In genomic region chr19:48633148-48634035, GRCh38 we compare ENCODE assay signal across 8 cellular contexts. TPM values are rescaled to one million over a fixed set of nuclear protein-coding genes. Genes with fewer than 3 reads are reported as not detected.
DNase-seq lines count a peak whose midpoint lies in the region; ATAC-seq, FAIRE-seq and TF ChIP-seq lines count a peak whose summit lies in the region.

No MANE protein-coding gene starts in this region.

- no peak for TF ChIP-seq POLR2A in A549 (IDR thresholded peaks at IDR 0.05; ENCODE audit: low read length)

- POLR2A ChIA-PET in A549 (lab: Yijun Ruan, JAX), result interaction anchor here (0.5 to 1.5 kb wide), 5 partner anchors 9 to 77 kb away, joined by 3 to 18 read pairs (median 8); partner anchors contain the start of genes CA11, RPL18 and SPHK2

- TF ChIP-seq EP300 in A549 (IDR thresholded peaks at IDR 0.05), result no peak

- no peak for FAIRE-seq in A549 (lab: Jason Lieb, UNC)

- ATAC-seq in A549, result no peak
- no peak for ATAC-seq in central memory CD8-positive, alpha-beta T cell (replicated peaks; ENCODE audit: extremely low read depth, poor library complexity, severe bottlenecking)
- ATAC-seq in naive B cell (ENCODE audit: low read depth in 2 of 2), result no peak
- no peak for ATAC-seq in HG02763 (IDR thresholded peaks at IDR 0.05; ENCODE audit: unreplicated experiment)

- H3K4me1 Mint-ChIP-seq in central memory CD8-positive, alpha-beta T cell, result peaks cover 35% of the 10 kb centered on the region
- peaks cover 25 to 45% (median 39%) of the 10 kb centered on the region in 3 donors for H3K4me1 Mint-ChIP-seq in naive B cell

- no peak for TF ChIP-seq CTCF in A549 (IDR thresholded peaks at IDR 0.05)

- TF ChIP-seq RAD21 in A549 (conservative IDR thresholded peaks at IDR 0.05 in 1 of 2, IDR thresholded peaks at IDR 0.05 in 1 of 2), result no peak

- H3K27ac ChIP-seq in A549, result peak overlapping the region; percentile 86 to 92

- no peaks in the 10 kb centered on the region for H3K9me3 Mint-ChIP-seq in central memory CD8-positive, alpha-beta T cell
- H3K9me3 Mint-ChIP-seq in naive B cell, result peaks cover 0 to 2% (median 0%) of the 10 kb centered on the region in 7 donors

- CTCF ChIA-PET in A549 (lab: Yijun Ruan, JAX), result interaction anchor here (0.5 to 2.0 kb wide), 10 partner anchors 9 to 515 kb away, joined by 3 to 6 read pairs (median 3); partner anchors contain the start of genes CA11 and FAM83E

- no peaks in the 10 kb centered on the region for H3K27me3 Mint-ChIP-seq in central memory CD8-positive, alpha-beta T cell
- no peaks in the 10 kb centered on the region for H3K27me3 Mint-ChIP-seq in naive B cell

- peaks cover 37% of the 10 kb centered on the region for H3K36me3 Mint-ChIP-seq in central memory CD8-positive, alpha-beta T cell (ENCODE audit: insufficient read depth)
- H3K36me3 Mint-ChIP-seq in naive B cell, result peaks cover 0 to 11% of the 10 kb centered on the region in 2 donors

- H3K4me3 ChIP-seq in A549, result no peak overlapping the region
- H3K4me3 ChIP-seq in Jurkat, Clone E6-1 (ENCODE audit: low read length), result peak overlapping the region; percentile 64

- 79% methylated on average over 22 of the region's 22 CpGs for WGBS in A549 (ENCODE audit: missing lambda C conversion rate)

- peak overlapping the region; percentile 85 for H3K4me3 Mint-ChIP-seq in central memory CD8-positive, alpha-beta T cell
- peak overlapping the region in 6 of 8 donors; percentile 22 to 98 (median 86) for H3K4me3 Mint-ChIP-seq in naive B cell

- DNase-seq in A549 (ENCODE audit: low read depth in 1 of 2, low spot score in 1 of 2), result no peak
- no peak for DNase-seq in Jurkat, Clone E6-1 (ENCODE audit: low read depth, low spot score)
- DNase-seq in central memory CD8-positive, alpha-beta T cell (ENCODE audit: low spot score in 2 of 2), result no peak
- no peak for DNase-seq in naive B cell
- DNase-seq in AG20443 (ENCODE audit: low spot score), result no peak
- DNase-seq in cerebellum (ENCODE audit: low spot score), result no peak
- DNase-seq in NCI-H1092 treated with DMSO at 0.1 percent for 48 hours (lab: John Stamatoyannopoulos, UW), result no peak

- peak overlapping the region; percentile 100 for H3K4me2 ChIP-seq in A549

- H3K27ac Mint-ChIP-seq in central memory CD8-positive, alpha-beta T cell (ENCODE audit: low read depth), result peak overlapping the region; percentile 79
- H3K27ac Mint-ChIP-seq in naive B cell, result peak overlapping the region; percentile 18 to 96 (median 84)

- H3K9me3 ChIP-seq in A549, result no peaks in the 10 kb centered on the region

- H3K4me1 ChIP-seq in A549, result peaks cover 50% of the 10 kb centered on the region

TF ChIP-seq in A549, 52 proteins besides CTCF, POLR2A, EP300 and RAD21:
- TF ChIP-seq CHD2 (IDR thresholded peaks at IDR 0.05; ENCODE audit: low read length, partially characterized antibody), result no peak
- 0 out of 2 replicates have a peak, but pooled peaks have one; percentile 10 for TF ChIP-seq JUNB (IDR thresholded peaks at IDR 0.05)
- TF ChIP-seq RCOR1 (IDR thresholded peaks at IDR 0.05; ENCODE audit: low read depth, low read length), result no peak
- no peak for TF ChIP-seq TP53 (CRISPR knock-in tag; IDR thresholded peaks at IDR 0.05)
- TF ChIP-seq, protein P1, sequence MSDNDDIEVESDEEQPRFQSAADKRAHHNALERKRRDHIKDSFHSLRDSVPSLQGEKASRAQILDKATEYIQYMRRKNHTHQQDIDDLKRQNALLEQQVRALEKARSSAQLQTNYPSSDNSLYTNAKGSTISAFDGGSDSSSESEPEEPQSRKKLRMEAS (IDR thresholded peaks at IDR 0.05), result no peak
TF ChIP-seq in A549: peak in this region for 1.

RNA-seq across cellular contexts. Expression of gene DBP, which starts 3.8 kb away (rescaled TPM):
- polyA plus RNA-seq in A549 (2011; rRNA removed) (1.8 and 2.5 TPM in 2 replicates), A549 (2017; fragmentation: RNase III; extraction: RNeasy Plus Mini Kit Qiagen cat#74134 plus additional on column Dnase treatment) (3.8 to 5.5 TPM (median 4.1 TPM) in 3 replicates), naive B cell (ENCODE audit: low read depth in 6 of 6) (10 to 100 TPM; 27.6 to 73.8 (median 46.4) TPM)
- 3.3 and 3.6 TPM in 2 replicates for polyA plus RNA-seq in A549 (2012; cell fraction: cytosol; rRNA removed)
- 2.1 and 2.5 TPM in 2 replicates for polyA plus RNA-seq in A549 (2012; cell fraction: nucleus; rRNA removed)
- polyA minus RNA-seq in A549 (2011; rRNA and poly(A)+ RNA removed), result 2.2 and 3.9 TPM in 2 replicates
- 23.6 TPM for polyA plus RNA-seq in Jurkat, Clone E6-1 (2012; ENCODE audit: insufficient read depth, insufficient read length)
- total RNA-seq in cerebellum, result 3.2 TPM

RNA-seq across cellular contexts. Expression of gene CA11, which starts 12.6 kb away (rescaled TPM):
- 8.8 and 9.8 TPM in 2 replicates for polyA plus RNA-seq in A549 (2011; rRNA removed)
- 4.3 and 5.3 TPM in 2 replicates for polyA plus RNA-seq in A549 (2012; cell fraction: cytosol; rRNA removed)
- 3.4 and 12.5 TPM in 2 replicates for polyA plus RNA-seq in A549 (2012; cell fraction: nucleus; rRNA removed)
- polyA plus RNA-seq in A549 (2017; fragmentation: RNase III; extraction: RNeasy Plus Mini Kit Qiagen cat#74134 plus additional on column Dnase treatment), result 12.8 to 21.0 TPM (median 17.5 TPM) in 3 replicates
- polyA minus RNA-seq in A549 (2011; rRNA and poly(A)+ RNA removed), result 5.1 and 6.3 TPM in 2 replicates
- polyA plus RNA-seq in Jurkat, Clone E6-1 (2012; ENCODE audit: insufficient read depth, insufficient read length), result 21.9 TPM
- 10 to 100 TPM in 3 of 6 donors, 1 to 10 TPM in 3; 2.8 to 15.2 (median 10.6) TPM for polyA plus RNA-seq in naive B cell (ENCODE audit: low read depth in 6 of 6)
- 13.6 TPM for total RNA-seq in cerebellum

RNA-seq across cellular contexts. Expression of gene SPHK2, which starts 14.1 kb away (rescaled TPM):
- polyA plus RNA-seq in A549 (2011; rRNA removed) (5.5 and 6.1 TPM in 2 replicates), A549 (2017; fragmentation: RNase III; extraction: RNeasy Plus Mini Kit Qiagen cat#74134 plus additional on column Dnase treatment) (14.7 to 18.3 TPM (median 17.1 TPM) in 3 replicates), naive B cell (ENCODE audit: low read depth in 6 of 6) (10 to 100 TPM in 4 of 6 donors, 1 to 10 TPM in 2; 5.6 to 16.5 (median 10.8) TPM)
- 13.7 and 18.6 TPM in 2 replicates for polyA plus RNA-seq in A549 (2012; cell fraction: cytosol; rRNA removed)
- 37.8 and 64.1 TPM in 2 replicates for polyA plus RNA-seq in A549 (2012; cell fraction: nucleus; rRNA removed)
- 8.5 and 10.8 TPM in 2 replicates for polyA minus RNA-seq in A549 (2011; rRNA and poly(A)+ RNA removed)
- polyA plus RNA-seq in Jurkat, Clone E6-1 (2012; ENCODE audit: insufficient read depth, insufficient read length), result 21.6 TPM
- 9.8 TPM for total RNA-seq in cerebellum

RNA-seq across cellular contexts. Expression of gene RPL18, which starts 14.4 kb away (rescaled TPM):
- polyA plus RNA-seq in A549 (2011; rRNA removed) (1,390 and 1,780 TPM in 2 replicates), A549 (2017; fragmentation: RNase III; extraction: RNeasy Plus Mini Kit Qiagen cat#74134 plus additional on column Dnase treatment) (2,568 to 2,696 TPM (median 2,647 TPM) in 3 replicates), naive B cell (ENCODE audit: low read depth in 6 of 6) (1,000 to 10,000 TPM; 1,850 to 2,706 (median 2,170) TPM)
- polyA plus RNA-seq in A549 (2012; cell fraction: cytosol; rRNA removed), result 2,689 and 2,957 TPM in 2 replicates
- 2,348 and 2,474 TPM in 2 replicates for polyA plus RNA-seq in A549 (2012; cell fraction: nucleus; rRNA removed)
- polyA minus RNA-seq in A549 (2011; rRNA and poly(A)+ RNA removed), result 793 and 1,174 TPM in 2 replicates
- polyA plus RNA-seq in Jurkat, Clone E6-1 (2012; ENCODE audit: insufficient read depth, insufficient read length), result 2,707 TPM
- total RNA-seq in cerebellum, result 670 TPM

RNA-seq across cellular contexts. Expression of gene FAM83E, which starts 18.5 kb away (rescaled TPM):
- polyA plus RNA-seq in A549 (2011; rRNA removed) (0.16 and 0.45 TPM in 2 replicates), A549 (2017; fragmentation: RNase III; extraction: RNeasy Plus Mini Kit Qiagen cat#74134 plus additional on column Dnase treatment) (0.24 to 0.45 TPM (median 0.41 TPM) in 3 replicates), naive B cell (ENCODE audit: low read depth in 6 of 6) (under 1 TPM in 1 of 6 donors, not detected in 5; 0.18 TPM)
- 0.13 and 0.25 TPM in 2 replicates for polyA plus RNA-seq in A549 (2012; cell fraction: cytosol; rRNA removed)
- 0.29 and 0.73 TPM in 2 replicates for polyA plus RNA-seq in A549 (2012; cell fraction: nucleus; rRNA removed)
- polyA minus RNA-seq in A549 (2011; rRNA and poly(A)+ RNA removed), result 0.45 and 0.73 TPM in 2 replicates
- not detected for polyA plus RNA-seq in Jurkat, Clone E6-1 (2012; ENCODE audit: insufficient read depth, insufficient read length)
- total RNA-seq in cerebellum, result not detected

Comparison
In these comparisons a context has a peak if more than half of its experiments do, and no peak if none do; other contexts are left out.
1. RNA of gene DBP, which starts 3.8 kb away (polyA plus RNA-seq): 27.6 to 73.8 TPM in naive B cell; 1.8 to 5.5 TPM in A549; every median in the first group is over 4 times any median in the second.